16 cellular contexts compared by ENCODE assay signal in the genomic region with DNA sequence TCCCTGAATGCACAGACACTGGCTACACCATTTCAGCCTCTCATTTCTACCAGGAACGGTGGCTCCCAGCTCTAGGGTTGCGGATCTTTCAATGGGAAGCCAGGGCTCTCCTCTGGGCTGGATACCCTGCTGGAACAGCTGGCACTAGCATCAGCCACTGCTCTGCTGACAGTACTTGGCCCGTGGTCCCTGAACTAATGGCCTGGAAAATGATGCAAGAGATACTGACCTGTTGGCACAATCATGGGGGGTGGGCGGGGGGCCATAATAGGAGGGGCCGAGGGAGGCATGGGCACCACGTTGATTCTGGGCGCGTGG. TPM values are rescaled to one million over a fixed set of nuclear protein-coding genes. Genes with fewer than 3 reads are reported as not detected.
DNase-seq lines count a peak whose midpoint lies in the region; ATAC-seq lines count a peak whose summit lies in the region.
"Had no signal": no experiment of that assay in that cellular context is flagged by ENCODE, and none has a peak within 500 bp of the region (broad histone marks: within the 10 kb centered on the region; RNA-seq: fewer than 3 reads in every experiment).

No MANE protein-coding gene starts in this region.

- 73% methylated on average over 8 of the region's 8 CpGs for WGBS in right cardiac atrium

- H3K27me3 ChIP-seq in right cardiac atrium (ENCODE audit: control insufficient read depth, insufficient read depth) = no peaks in the 10 kb centered on the region

- peak overlapping the region; percentile 66 for H3K27ac ChIP-seq in right cardiac atrium (ENCODE audit: low read length)

- intact Hi-C loops in right cardiac atrium (cut with DNase I) = no loop called here

- peak overlapping the region; percentile 28 to 33 for H3K27ac Mint-ChIP-seq in stimulated activated naive CD8-positive, alpha-beta T cell treated with anti-CD3 and anti-CD28 coated beads, Interleukin-15, amount 100 ng/mL, for 72 hours
- H3K27ac Mint-ChIP-seq: CD4-positive, alpha-beta T cell had no signal

- no peaks in the 10 kb centered on the region for H3K9me3 ChIP-seq in right cardiac atrium (ENCODE audit: control insufficient read depth, low read length)

- no peak for ATAC-seq in stimulated activated naive CD8-positive, alpha-beta T cell treated with anti-CD3 and anti-CD28 coated beads, Interleukin-15, amount 100 ng/mL, for 72 hours
- ATAC-seq in stimulated activated naive CD8-positive, alpha-beta T cell treated with anti-CD3 and anti-CD28 coated beads, Interleukin-15, Interleukin-2, amounts not matched to agents 100 U/mL and 50 U/mL, for 24 hours = no peak
- ATAC-seq in right cardiac atrium = peak in 1 of 2 donors; percentile 1

- no peak overlapping the region for H3K4me3 ChIP-seq in right cardiac atrium (ENCODE audit: low read length)

- H3K27me3 Mint-ChIP-seq in stimulated activated naive CD8-positive, alpha-beta T cell treated with anti-CD3 and anti-CD28 coated beads, Interleukin-15, amount 100 ng/mL, for 72 hours = no peaks in the 10 kb centered on the region
- H3K27me3 Mint-ChIP-seq: CD4-positive, alpha-beta T cell; IgD-negative memory B cell had no signal

- H3K9me3 Mint-ChIP-seq in stimulated activated naive CD8-positive, alpha-beta T cell treated with anti-CD3 and anti-CD28 coated beads, Interleukin-15, amount 100 ng/mL, for 72 hours = no peaks in the 10 kb centered on the region
- H3K9me3 Mint-ChIP-seq: CD4-positive, alpha-beta T cell; IgD-negative memory B cell had no signal

- no peak overlapping the region for H3K4me3 Mint-ChIP-seq in stimulated activated naive CD8-positive, alpha-beta T cell treated with anti-CD3 and anti-CD28 coated beads, Interleukin-15, amount 100 ng/mL, for 72 hours
- H3K4me3 Mint-ChIP-seq: CD4-positive, alpha-beta T cell; IgD-negative memory B cell had no signal

- H3K4me1 Mint-ChIP-seq in stimulated activated naive CD8-positive, alpha-beta T cell treated with anti-CD3 and anti-CD28 coated beads, Interleukin-15, amount 100 ng/mL, for 72 hours = peaks cover 38% of the 10 kb centered on the region
- H3K4me1 Mint-ChIP-seq: IgD-negative memory B cell had no signal

- no peak for DNase-seq in stimulated activated naive CD8-positive, alpha-beta T cell treated with anti-CD3 and anti-CD28 coated beads, Interleukin-15, amount 100 ng/mL, for 72 hours
- DNase-seq in stimulated activated naive CD8-positive, alpha-beta T cell treated with anti-CD3 and anti-CD28 coated beads, Interleukin-15, Interleukin-2, amounts not matched to agents 100 U/mL and 50 U/mL, for 24 hours = no peak
- DNase-seq in right cardiac atrium (no peak), occipital lobe (lab: John Stamatoyannopoulos, UW) (no peak), NCI-H1930 (lab: John Stamatoyannopoulos, UW) (no peak)
- DNase-seq: CD4-positive, alpha-beta T cell; COR-L47; DMS 273 treated with DMSO at 0.1 percent for 48 hours; DMS79 treated with DMSO at 0.1 percent for 48 hours; NCI-H1105; NCI-H146; NCI-H2029 treated with DMSO at 0.1 percent for 48 hours; NCI-H2171; NCI-H526; OCI-M1 had no signal

- peaks cover 4% of the 10 kb centered on the region for H3K4me1 ChIP-seq in right cardiac atrium (ENCODE audit: control insufficient read depth, insufficient read depth, low read length)

RNA-seq across cellular contexts. Expression of gene TBC1D10A, which starts 10.7 kb away (rescaled TPM):
- total RNA-seq in right cardiac atrium = 1 to 10 TPM; 5.6 to 9.1 (median 8.5) TPM
- polyA plus RNA-seq in right cardiac atrium = 5.4 TPM
- total RNA-seq in occipital lobe = 10.0 TPM

RNA-seq across cellular contexts. Expression of gene SF3A1, which starts 19.3 kb away (rescaled TPM):
- total RNA-seq in right cardiac atrium (100 to 1,000 TPM; 105 to 110 (median 108) TPM), occipital lobe (16.1 TPM)
- polyA plus RNA-seq in right cardiac atrium = 16.2 TPM

RNA-seq across cellular contexts. Expression of gene CCDC157, which starts 19.4 kb away (rescaled TPM):
- total RNA-seq in right cardiac atrium (1 to 10 TPM in 3 of 4 donors, under 1 TPM in 1; 0.47 to 2.1 (median 1.4) TPM), occipital lobe (5.6 TPM)
- polyA plus RNA-seq in right cardiac atrium = 0.66 TPM

RNA-seq across cellular contexts. Expression of gene CASTOR1, which starts 48.1 kb away (rescaled TPM):
- total RNA-seq in right cardiac atrium = 1 to 10 TPM; 7.0 to 9.0 (median 7.4) TPM
- 6.4 TPM for polyA plus RNA-seq in right cardiac atrium
- 2.7 TPM for total RNA-seq in occipital lobe

RNA-seq across cellular contexts. Expression of gene RNF215, which starts 49.8 kb away (rescaled TPM):
- 10 to 100 TPM in 3 of 4 donors, 1 to 10 TPM in 1; 8.7 to 17.0 (median 12.7) TPM for total RNA-seq in right cardiac atrium
- 5.7 TPM for polyA plus RNA-seq in right cardiac atrium
- total RNA-seq in occipital lobe = 25.7 TPM
